In the genomic region with DNA sequence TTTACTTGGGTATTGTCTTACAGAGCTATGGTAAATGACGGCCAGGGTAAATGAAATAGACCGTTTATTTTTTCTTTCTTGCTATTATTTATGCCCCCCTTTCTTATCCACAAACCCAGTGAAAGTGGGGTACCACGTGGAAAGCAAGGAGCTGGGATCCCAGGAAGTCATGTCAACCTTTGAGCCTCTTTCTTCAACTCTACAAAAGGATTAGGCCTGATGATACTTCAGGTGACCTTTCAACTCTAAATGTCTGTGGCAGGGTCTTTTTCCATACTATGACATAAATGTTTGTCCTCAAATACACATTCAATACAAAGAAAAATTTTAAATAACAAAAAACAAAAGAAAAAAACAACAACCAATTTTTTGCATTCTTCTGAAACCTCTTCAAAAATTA, we compare ENCODE assay signal across 40 cellular contexts.
"Had no signal": no experiment of that assay in that cellular context is flagged by ENCODE, and none has a peak within 500 bp of the region (broad histone marks: within the 10 kb centered on the region; RNA-seq: fewer than 3 reads in every experiment).

No MANE protein-coding gene starts in this region.

- H3K9me3 ChIP-seq: adrenal gland, ascending aorta, body of pancreas, breast epithelium had no signal

- H3K27ac ChIP-seq: adrenal gland, ascending aorta, body of pancreas, brain microvascular endothelial cell, breast epithelium, cardiac muscle cell had no signal

- H3K36me3 ChIP-seq: adrenal gland, ascending aorta, brain microvascular endothelial cell, breast epithelium, cardiac muscle cell had no signal

- H3K27me3 Mint-ChIP-seq: activated naive CD4-positive, alpha-beta T cell treated with anti-CD3 and anti-CD28 coated beads, Interleukin-2, amount 10 ng/mL, durations not matched to agents 7 days and 5 days; activated naive CD8-positive, alpha-beta T cell had no signal

- ATAC-seq: activated naive CD4-positive, alpha-beta T cell treated with anti-CD3 and anti-CD28 coated beads, Interleukin-2, amount 50 U/mL, for 72 hours; activated naive CD8-positive, alpha-beta T cell treated with anti-CD3 and anti-CD28 coated beads, Interleukin-2, amount 50 U/mL, for 24 hours; activated T-cell treated with anti-CD3 and anti-CD28 coated beads, Interleukin-2, amount 50 U/mL, for 4 hours; activated T-cell treated with anti-CD3 and anti-CD28 coated beads, Interleukin-2, amount 50 U/mL, for 72 hours; activated T-helper 17 cell treated with anti-CD3 and anti-CD28 coated beads, Interleukin-2, amount 50 U/mL, for 72 hours; body of pancreas had no signal

- H3K9me3 Mint-ChIP-seq: activated naive CD4-positive, alpha-beta T cell treated with anti-CD3 and anti-CD28 coated beads for 36 hours; activated naive CD4-positive, alpha-beta T cell treated with anti-CD3 and anti-CD28 coated beads, Interleukin-2, amount 10 ng/mL, durations not matched to agents 7 days and 5 days; activated naive CD4-positive, alpha-beta T cell treated with anti-CD3 and anti-CD28 coated beads, Interleukin-2, amount 50 U/mL, for 24 hours; activated naive CD4-positive, alpha-beta T cell treated with anti-CD3 and anti-CD28 coated beads, Interleukin-2, amount 50 U/mL, for 72 hours; activated naive CD8-positive, alpha-beta T cell treated with anti-CD3 and anti-CD28 coated beads for 36 hours; activated naive CD8-positive, alpha-beta T cell treated with anti-CD3 and anti-CD28 coated beads, Interleukin-2, amount 10 ng/mL, durations not matched to agents 7 days and 5 days; activated naive CD8-positive, alpha-beta T cell treated with anti-CD3 and anti-CD28 coated beads, Interleukin-2, amount 50 U/mL, for 24 hours; activated T-cell treated with anti-CD3 and anti-CD28 coated beads, Interleukin-2, amount 50 U/mL, for 24 hours; activated T-cell treated with anti-CD3 and anti-CD28 coated beads, Interleukin-2, amount 50 U/mL, for 4 hours; activated T-helper 1 cell treated with anti-CD3 and anti-CD28 coated beads, Interleukin-12 subunit alpha, Interleukin-12 subunit beta, Interleukin-2, Interleukin-4 antibody, amounts not matched to agents 30 ng/mL and 10 ng/mL and 1 ng/mL, durations not matched to agents 14 hours and 24 hours and 36 hours; activated T-helper 17 cell treated with anti-CD3 and anti-CD28 coated beads, Interleukin-2, amount 50 U/mL, for 72 hours; activated T-helper 2 cell treated with anti-CD3 and anti-CD28 coated beads, Interferon-gamma antibody, Interleukin-2, Interleukin-4, amounts not matched to agents 10 μg/mL and 5 μg/mL and 100 μg/mL, durations not matched to agents 14 hours and 24 hours and 36 hours; brain; central memory CD8-positive, alpha-beta T cell had no signal

- FAIRE-seq: astrocyte, bronchial epithelial cell had no signal

- H3K27me3 ChIP-seq: adrenal gland, ascending aorta, body of pancreas, brain microvascular endothelial cell, breast epithelium, cardiac muscle cell had no signal

- H3K36me3 Mint-ChIP-seq: activated naive CD4-positive, alpha-beta T cell treated with anti-CD3 and anti-CD28 coated beads, Interleukin-2, amount 10 ng/mL, durations not matched to agents 7 days and 5 days; activated naive CD4-positive, alpha-beta T cell treated with anti-CD3 and anti-CD28 coated beads, Interleukin-2, amount 50 U/mL, for 24 hours; activated naive CD4-positive, alpha-beta T cell treated with anti-CD3 and anti-CD28 coated beads, Interleukin-2, amount 50 U/mL, for 72 hours; activated naive CD8-positive, alpha-beta T cell; activated naive CD8-positive, alpha-beta T cell treated with anti-CD3 and anti-CD28 coated beads for 36 hours; activated naive CD8-positive, alpha-beta T cell treated with anti-CD3 and anti-CD28 coated beads, Interleukin-2, amount 10 ng/mL, durations not matched to agents 7 days and 5 days; brain had no signal

- H3K4me3 ChIP-seq: adrenal gland, ascending aorta, body of pancreas, breast epithelium, cardiac muscle cell had no signal

- H3K27ac Mint-ChIP-seq: activated naive CD4-positive, alpha-beta T cell treated with anti-CD3 and anti-CD28 coated beads for 36 hours; activated naive CD4-positive, alpha-beta T cell treated with anti-CD3 and anti-CD28 coated beads, Interleukin-2, amount 10 ng/mL, durations not matched to agents 7 days and 5 days; activated naive CD4-positive, alpha-beta T cell treated with anti-CD3 and anti-CD28 coated beads, Interleukin-2, amount 50 U/mL, for 24 hours; activated naive CD4-positive, alpha-beta T cell treated with anti-CD3 and anti-CD28 coated beads, Interleukin-2, amount 50 U/mL, for 72 hours; activated naive CD8-positive, alpha-beta T cell; activated naive CD8-positive, alpha-beta T cell treated with anti-CD3 and anti-CD28 coated beads for 36 hours; activated naive CD8-positive, alpha-beta T cell treated with anti-CD3 and anti-CD28 coated beads, Interleukin-2, amount 10 ng/mL, durations not matched to agents 7 days and 5 days; activated naive CD8-positive, alpha-beta T cell treated with anti-CD3 and anti-CD28 coated beads, Interleukin-2, amount 50 U/mL, for 24 hours; activated T-cell treated with anti-CD3 and anti-CD28 coated beads, Interleukin-2, amount 50 U/mL, for 24 hours; activated T-cell treated with anti-CD3 and anti-CD28 coated beads, Interleukin-2, amount 50 U/mL, for 72 hours; activated T-helper 1 cell treated with anti-CD3 and anti-CD28 coated beads, Interleukin-12 subunit alpha, Interleukin-12 subunit beta, Interleukin-2, Interleukin-4 antibody, amounts not matched to agents 30 ng/mL and 10 ng/mL and 1 ng/mL, durations not matched to agents 14 hours and 24 hours and 36 hours; activated T-helper 17 cell treated with anti-CD3 and anti-CD28 coated beads, Interleukin-2, amount 50 U/mL, for 72 hours; activated T-helper 2 cell treated with anti-CD3 and anti-CD28 coated beads, Interferon-gamma antibody, Interleukin-2, Interleukin-4, amounts not matched to agents 10 μg/mL and 5 μg/mL and 100 μg/mL, durations not matched to agents 14 hours and 24 hours and 36 hours; brain had no signal

- H3K4me3 Mint-ChIP-seq: activated naive CD4-positive, alpha-beta T cell treated with anti-CD3 and anti-CD28 coated beads for 36 hours; activated naive CD4-positive, alpha-beta T cell treated with anti-CD3 and anti-CD28 coated beads, Interleukin-2, amount 10 ng/mL, durations not matched to agents 7 days and 5 days; activated naive CD4-positive, alpha-beta T cell treated with anti-CD3 and anti-CD28 coated beads, Interleukin-2, amount 50 U/mL, for 24 hours; activated naive CD8-positive, alpha-beta T cell; activated naive CD8-positive, alpha-beta T cell treated with anti-CD3 and anti-CD28 coated beads for 36 hours; activated naive CD8-positive, alpha-beta T cell treated with anti-CD3 and anti-CD28 coated beads, Interleukin-2, amount 10 ng/mL, durations not matched to agents 7 days and 5 days; activated naive CD8-positive, alpha-beta T cell treated with anti-CD3 and anti-CD28 coated beads, Interleukin-2, amount 50 U/mL, for 24 hours; activated T-cell treated with anti-CD3 and anti-CD28 coated beads, Interleukin-2, amount 50 U/mL, for 24 hours; activated T-cell treated with anti-CD3 and anti-CD28 coated beads, Interleukin-2, amount 50 U/mL, for 4 hours; activated T-cell treated with anti-CD3 and anti-CD28 coated beads, Interleukin-2, amount 50 U/mL, for 72 hours; activated T-helper 1 cell treated with anti-CD3 and anti-CD28 coated beads, Interleukin-12 subunit alpha, Interleukin-12 subunit beta, Interleukin-2, Interleukin-4 antibody, amounts not matched to agents 30 ng/mL and 10 ng/mL and 1 ng/mL, durations not matched to agents 14 hours and 24 hours and 36 hours; activated T-helper 17 cell treated with anti-CD3 and anti-CD28 coated beads, Interleukin-2, amount 50 U/mL, for 72 hours; brain; central memory CD8-positive, alpha-beta T cell had no signal

- H3K4me1 Mint-ChIP-seq: activated naive CD4-positive, alpha-beta T cell treated with anti-CD3 and anti-CD28 coated beads, Interleukin-2, amount 10 ng/mL, durations not matched to agents 7 days and 5 days; activated naive CD4-positive, alpha-beta T cell treated with anti-CD3 and anti-CD28 coated beads, Interleukin-2, amount 50 U/mL, for 24 hours; activated T-helper 17 cell treated with anti-CD3 and anti-CD28 coated beads, Interleukin-2, amount 50 U/mL, for 72 hours; central memory CD8-positive, alpha-beta T cell had no signal

- DNase-seq: activated effector memory CD4-positive, alpha-beta T cell treated with anti-CD3 and anti-CD28 coated beads, Interleukin-2, amount 50 U/mL, for 16 hours; activated effector memory CD4-positive, alpha-beta T cell treated with Interleukin-2 at 50 U/mL for 16 hours; activated gamma-delta T cell; activated gamma-delta T cell treated with Interleukin-2 at 50 U/mL for 16 hours; activated naive CD4-positive, alpha-beta T cell; activated naive CD4-positive, alpha-beta T cell treated with anti-CD3 and anti-CD28 coated beads for 36 hours; activated naive CD4-positive, alpha-beta T cell treated with anti-CD3 and anti-CD28 coated beads, Interleukin-2, amount 10 ng/mL, durations not matched to agents 7 days and 5 days; activated naive CD4-positive, alpha-beta T cell treated with anti-CD3 and anti-CD28 coated beads, Interleukin-2, amount 50 U/mL, for 16 hours; activated naive CD4-positive, alpha-beta T cell treated with Interleukin-2 at 50 U/mL for 16 hours; activated naive CD8-positive, alpha-beta T cell treated with anti-CD3 and anti-CD28 coated beads for 36 hours; activated naive CD8-positive, alpha-beta T cell treated with anti-CD3 and anti-CD28 coated beads, Interleukin-2, amount 10 ng/mL, durations not matched to agents 7 days and 5 days; activated naive CD8-positive, alpha-beta T cell treated with anti-CD3 and anti-CD28 coated beads, Interleukin-2, amount 50 U/mL, for 24 hours; activated T-cell treated with anti-CD3 and anti-CD28 coated beads, Interleukin-2, amount 50 U/mL, for 1 hour; activated T-cell treated with anti-CD3 and anti-CD28 coated beads, Interleukin-2, amount 50 U/mL, for 24 hours; activated T-cell treated with anti-CD3 and anti-CD28 coated beads, Interleukin-2, amount 50 U/mL, for 4 hours; activated T-cell treated with anti-CD3 and anti-CD28 coated beads, Interleukin-2, amount 50 U/mL, for 48 hours; activated T-cell treated with anti-CD3 and anti-CD28 coated beads, Interleukin-2, amount 50 U/mL, for 72 hours; adrenal gland; amniotic stem cell; amygdala; anterior cingulate cortex; aorta; body of pancreas; brain microvascular endothelial cell; caudate nucleus; central memory CD4-positive, alpha-beta T cell; cerebellar nuclear complex had no signal

- H3K4me1 ChIP-seq: ascending aorta, body of pancreas, breast epithelium had no signal
